Comparison of ENCODE assay signal across 23 cellular contexts in genomic region chr22:17871726-17872458, GRCh38.
DNase-seq lines count a peak whose midpoint lies in the region; ATAC-seq and TF ChIP-seq lines count a peak whose summit lies in the region.
"Had no signal": no experiment of that assay in that cellular context is flagged by ENCODE, and none has a peak within 500 bp of the region (broad histone marks: within the 10 kb centered on the region; RNA-seq: fewer than 3 reads in every experiment).

No MANE protein-coding gene starts in this region.

- peaks cover 70% of the 10 kb centered on the region for H3K36me3 Mint-ChIP-seq in MCF 10A (ENCODE audit: insufficient read depth, unreplicated experiment)
- H3K36me3 Mint-ChIP-seq in neural progenitor cell: peaks cover 11% of the 10 kb centered on the region

- TF ChIP-seq CTCF in MCF 10A (IDR thresholded peaks at IDR 0.05; ENCODE audit: unreplicated experiment): no peak
- no peak for TF ChIP-seq CTCF in breast epithelium (IDR thresholded peaks at IDR 0.05)
- TF ChIP-seq CTCF in heart right ventricle (IDR thresholded peaks at IDR 0.05): peak in 1 of 9 donors; percentile 14
- no peak for TF ChIP-seq CTCF in neural progenitor cell (IDR thresholded peaks at IDR 0.05)
- TF ChIP-seq CTCF in tibial nerve (IDR thresholded peaks at IDR 0.05): no peak

- H3K9me3 ChIP-seq in breast epithelium: no peaks in the 10 kb centered on the region
- H3K9me3 ChIP-seq in heart right ventricle: no peaks in the 10 kb centered on the region
- H3K9me3 ChIP-seq in neural progenitor cell (ENCODE audit: low read depth): no peaks in the 10 kb centered on the region
- no peaks in the 10 kb centered on the region for H3K9me3 ChIP-seq in tibial nerve
- H3K9me3 ChIP-seq: ascending aorta, left lung had no signal

- H3K4me1 Mint-ChIP-seq in MCF 10A (ENCODE audit: insufficient read depth, unreplicated experiment) (peaks cover 6% of the 10 kb centered on the region), neural progenitor cell (no peaks in the 10 kb centered on the region)
- H3K4me1 Mint-ChIP-seq: activated CD4-positive, alpha-beta memory T cell treated with anti-CD3 and anti-CD28 coated beads, Interleukin-2, amount 10 ng/mL, durations not matched to agents 7 days and 5 days had no signal

- H3K27me3 Mint-ChIP-seq in MCF 10A (ENCODE audit: insufficient read depth, unreplicated experiment) (no peaks in the 10 kb centered on the region), neural progenitor cell (ENCODE audit: insufficient read depth, low read depth) (peaks cover 2% of the 10 kb centered on the region)
- H3K27me3 Mint-ChIP-seq: activated CD4-positive, alpha-beta memory T cell treated with anti-CD3 and anti-CD28 coated beads, Interleukin-2, amount 10 ng/mL, durations not matched to agents 7 days and 5 days; stimulated activated naive CD8-positive, alpha-beta T cell treated with anti-CD3 and anti-CD28 coated beads, Interleukin-15, Interleukin-2, amounts not matched to agents 100 ng/mL and 50 ng/mL, for 24 hours had no signal

- intact Hi-C loops in MCF 10A (cut with micrococcal nuclease): no loop called here
- intact Hi-C loops in breast epithelium (cut with DNase I; ENCODE audit: low total_unique reads): no loop called here
- intact Hi-C loops in heart right ventricle (cut with DNase I): loop anchor here in 1 of 10 donors (5.0 kb wide), 1 partner anchor 40 kb away; no protein-coding TSS in a partner anchor
- intact Hi-C loops in left colon (cut with DNase I, micrococcal nuclease): no loop called here

- peaks cover 3% of the 10 kb centered on the region for H4K20me1 ChIP-seq in neural progenitor cell (ENCODE audit: low read depth)

- H3K27ac Mint-ChIP-seq in MCF 10A (ENCODE audit: low read depth, unreplicated experiment) (peak overlapping the region; percentile 46), neural progenitor cell (peak overlapping the region; percentile 22)
- H3K27ac Mint-ChIP-seq: activated CD4-positive, alpha-beta memory T cell treated with anti-CD3 and anti-CD28 coated beads, Interleukin-2, amount 10 ng/mL, durations not matched to agents 7 days and 5 days; stimulated activated naive CD8-positive, alpha-beta T cell treated with anti-CD3 and anti-CD28 coated beads, Interleukin-15, Interleukin-2, amounts not matched to agents 100 ng/mL and 50 ng/mL, for 24 hours had no signal

- H3K4me1 ChIP-seq in breast epithelium (no peaks in the 10 kb centered on the region), heart right ventricle (peaks cover 5 to 50% (median 21%) of the 10 kb centered on the region in 9 donors), neural progenitor cell (no peaks in the 10 kb centered on the region), tibial nerve (peaks cover 0 to 36% (median 13%) of the 10 kb centered on the region in 4 donors)
- H3K4me1 ChIP-seq: ascending aorta had no signal

- TF ChIP-seq POLR2A in breast epithelium (IDR thresholded peaks at IDR 0.05) (no peak), tibial nerve (IDR thresholded peaks at IDR 0.05) (no peak)

- DNase-seq in MCF 10A (ENCODE audit: unreplicated experiment): no peak
- DNase-seq in breast epithelium (ENCODE audit: low spot score in 2 of 2): no peak
- peak in 1 of 2 donors; percentile 59 for DNase-seq in heart right ventricle
- no peak for DNase-seq in neural progenitor cell (ENCODE audit: low spot score)
- DNase-seq in tibial nerve (ENCODE audit: low spot score in 2 of 2): no peak
- no peak for DNase-seq in left colon
- DNase-seq: activated CD4-positive, alpha-beta memory T cell treated with anti-CD3 and anti-CD28 coated beads, Interleukin-2, amount 10 ng/mL, durations not matched to agents 7 days and 5 days; activated naive CD4-positive, alpha-beta T cell treated with Interleukin-2 at 50 U/mL for 16 hours; activated T-cell treated with anti-CD3 and anti-CD28 coated beads, Interleukin-2, amount 50 U/mL, for 1 hour; AML-193; COR-L47; NCI-H1048; NCI-H2029 treated with DMSO at 0.1 percent for 48 hours; SIG-M5; stimulated activated CD4-positive, alpha-beta T cell treated with anti-CD3 and anti-CD28 coated beads, Interleukin-2, amount 100 ng/mL, for 24 hours had no signal

- no TSS peak for BruUV-seq in MCF 10A (replicated peaks; lab: Mats Ljungman, UMichigan)

- POLR2A ChIA-PET in MCF 10A (lab: Yijun Ruan, JAX): no interaction called here

- no peak overlapping the region for H3K9ac ChIP-seq in neural progenitor cell

- no peak overlapping the region for H2AFZ ChIP-seq in neural progenitor cell (replicated peaks)

- no peak overlapping the region for H3K4me3 Mint-ChIP-seq in MCF 10A (ENCODE audit: unreplicated experiment)
- no peak overlapping the region for H3K4me3 Mint-ChIP-seq in neural progenitor cell
- H3K4me3 Mint-ChIP-seq: activated CD4-positive, alpha-beta memory T cell treated with anti-CD3 and anti-CD28 coated beads, Interleukin-2, amount 10 ng/mL, durations not matched to agents 7 days and 5 days; stimulated activated naive CD8-positive, alpha-beta T cell treated with anti-CD3 and anti-CD28 coated beads, Interleukin-15, Interleukin-2, amounts not matched to agents 100 ng/mL and 50 ng/mL, for 24 hours had no signal

- H3K27ac ChIP-seq in breast epithelium: no peak overlapping the region
- H3K27ac ChIP-seq in heart right ventricle: peak overlapping the region in 8 of 10 donors; percentile 9 to 73 (median 36)
- no peak overlapping the region for H3K27ac ChIP-seq in neural progenitor cell
- H3K27ac ChIP-seq in temporal lobe (ENCODE audit: low read depth, low read length): peak overlapping the region; percentile 85
- H3K27ac ChIP-seq in tibial nerve: peak overlapping the region in 1 of 4 donors; percentile 11
- H3K27ac ChIP-seq: 22Rv1, ascending aorta, coronary artery, left lung, VCaP had no signal

- no peak overlapping the region for H3K4me3 ChIP-seq in breast epithelium
- no peak overlapping the region for H3K4me3 ChIP-seq in heart right ventricle
- H3K4me3 ChIP-seq in neural progenitor cell: no peak overlapping the region
- no peak overlapping the region for H3K4me3 ChIP-seq in tibial nerve
- H3K4me3 ChIP-seq: ascending aorta, coronary artery, left lung had no signal

- 82 to 87% methylated on average over 32 of the region's 32 CpGs for WGBS in heart right ventricle, 2 donors
- WGBS in tibial nerve, 2 donors: 90 to 94% methylated on average over 26 to 32 of the region's 32 CpGs

- no peak overlapping the region for H3K4me2 ChIP-seq in neural progenitor cell

- no peak for TF ChIP-seq EP300 in tibial nerve (IDR thresholded peaks at IDR 0.05)

- H3K27me3 ChIP-seq in breast epithelium (no peaks in the 10 kb centered on the region), heart right ventricle (no peaks in the 10 kb centered on the region), neural progenitor cell (no peaks in the 10 kb centered on the region), tibial nerve (no peaks in the 10 kb centered on the region)
- H3K27me3 ChIP-seq: ascending aorta, left lung had no signal

- H3F3A ChIP-seq in neural progenitor cell (ENCODE audit: low read depth): no peaks in the 10 kb centered on the region

- CTCF ChIA-PET in MCF 10A (lab: Yijun Ruan, JAX): interaction anchor here (0.9 kb wide), 1 partner anchor 204 kb away, joined by 5 read pairs; no protein-coding TSS in a partner anchor

- no peaks in the 10 kb centered on the region for H3K9me3 Mint-ChIP-seq in MCF 10A (ENCODE audit: unreplicated experiment)
- H3K9me3 Mint-ChIP-seq in neural progenitor cell: no peaks in the 10 kb centered on the region
- H3K9me3 Mint-ChIP-seq: activated CD4-positive, alpha-beta memory T cell treated with anti-CD3 and anti-CD28 coated beads, Interleukin-2, amount 10 ng/mL, durations not matched to agents 7 days and 5 days; stimulated activated naive CD8-positive, alpha-beta T cell treated with anti-CD3 and anti-CD28 coated beads, Interleukin-15, Interleukin-2, amounts not matched to agents 100 ng/mL and 50 ng/mL, for 24 hours had no signal

- no peaks in the 10 kb centered on the region for H3K79me2 ChIP-seq in neural progenitor cell (ENCODE audit: low read depth)

- no peaks in the 10 kb centered on the region for H3K36me3 ChIP-seq in breast epithelium
- H3K36me3 ChIP-seq in heart right ventricle: peaks cover 0 to 84% (median 42%) of the 10 kb centered on the region in 9 donors
- H3K36me3 ChIP-seq in neural progenitor cell: no peaks in the 10 kb centered on the region
- H3K36me3 ChIP-seq in tibial nerve: peaks cover 0 to 70% (median 12%) of the 10 kb centered on the region in 3 donors

- ATAC-seq in heart right ventricle (peak; percentile 50 to 90 (median 80)), left colon (no peak), HG02938 (IDR thresholded peaks at IDR 0.05; ENCODE audit: unreplicated experiment) (no peak)
- ATAC-seq: left lung had no signal

Comparison
In these comparisons a context has a peak if more than half of its experiments do, and no peak if none do; other contexts are left out.
1. H3K27ac ChIP-seq: peak in heart right ventricle (8 of 10) and temporal lobe (single experiment); none in breast epithelium (0 of 2) and neural progenitor cell (single experiment).
2. ATAC-seq: peak in heart right ventricle (8 of 8); none in left colon (single experiment) and HG02938 (single experiment).